ENCODE assay signal across 24 cellular contexts in genomic region chr6:132246632-132247270, GRCh38.
"Had no signal": no experiment of that assay in that cellular context is flagged by ENCODE, and none has a peak within 500 bp of the region (broad histone marks: within the 10 kb centered on the region; RNA-seq: fewer than 3 reads in every experiment).

No MANE protein-coding gene starts in this region.

- H3K9me3 ChIP-seq: colonic mucosa, left lung, lower lobe of right lung, psoas muscle, spleen, thoracic aorta had no signal

- H3K4me1 Mint-ChIP-seq: endodermal cell, memory B cell, naive B cell had no signal

- H3K4me3 Mint-ChIP-seq: endodermal cell, memory B cell, naive B cell, nephron had no signal

- H3K27ac Mint-ChIP-seq: endodermal cell, memory B cell, naive B cell had no signal

- H3K27me3 ChIP-seq: colonic mucosa, heart right ventricle, left lung, spleen, stomach had no signal

- H3K4me3 ChIP-seq: colonic mucosa, heart right ventricle, left lung, lower lobe of right lung, psoas muscle, spleen, stomach, thoracic aorta had no signal

- H3K27ac ChIP-seq: colonic mucosa, heart right ventricle, left lung, lower lobe of right lung, psoas muscle, spleen, stomach, thoracic aorta had no signal

- H3K9me3 Mint-ChIP-seq: memory B cell, nephron had no signal

- H3K36me3 ChIP-seq: colonic mucosa, heart right ventricle, left lung, lower lobe of right lung, spleen, stomach, thoracic aorta had no signal

- H3K4me1 ChIP-seq: colonic mucosa, heart right ventricle, left lung, lower lobe of right lung, psoas muscle, spleen, stomach had no signal

- FAIRE-seq: endothelial cell of umbilical vein had no signal

- H3K36me3 Mint-ChIP-seq: memory B cell had no signal

- ATAC-seq: heart right ventricle, left lung, lower lobe of right lung, psoas muscle, sciatic nerve had no signal

- DNase-seq: colonic mucosa; dermis blood vessel endothelial cell; effector CD4-positive, alpha-beta T cell; endodermal cell; erythroblast; foreskin melanocyte; heart right ventricle; islet precursor cell; lower lobe of right lung; naive B cell; psoas muscle; spleen; stimulated activated CD4-positive, alpha-beta T cell treated with anti-CD3 and anti-CD28 coated beads, Interleukin-15, amount 100 ng/mL, for 24 hours; stimulated activated CD4-positive, alpha-beta T cell treated with anti-CD3 and anti-CD28 coated beads, Interleukin-1b, Interleukin-23, amount 100 ng/mL, for 48 hours; stimulated activated CD4-positive, alpha-beta T cell treated with anti-CD3 and anti-CD28 coated beads, Interleukin-4, amount 100 ng/mL, for 24 hours; stimulated activated naive CD4-positive, alpha-beta T cell; stomach; substantia nigra had no signal
